16 cellular contexts compared by ENCODE assay signal in the genomic region with DNA sequence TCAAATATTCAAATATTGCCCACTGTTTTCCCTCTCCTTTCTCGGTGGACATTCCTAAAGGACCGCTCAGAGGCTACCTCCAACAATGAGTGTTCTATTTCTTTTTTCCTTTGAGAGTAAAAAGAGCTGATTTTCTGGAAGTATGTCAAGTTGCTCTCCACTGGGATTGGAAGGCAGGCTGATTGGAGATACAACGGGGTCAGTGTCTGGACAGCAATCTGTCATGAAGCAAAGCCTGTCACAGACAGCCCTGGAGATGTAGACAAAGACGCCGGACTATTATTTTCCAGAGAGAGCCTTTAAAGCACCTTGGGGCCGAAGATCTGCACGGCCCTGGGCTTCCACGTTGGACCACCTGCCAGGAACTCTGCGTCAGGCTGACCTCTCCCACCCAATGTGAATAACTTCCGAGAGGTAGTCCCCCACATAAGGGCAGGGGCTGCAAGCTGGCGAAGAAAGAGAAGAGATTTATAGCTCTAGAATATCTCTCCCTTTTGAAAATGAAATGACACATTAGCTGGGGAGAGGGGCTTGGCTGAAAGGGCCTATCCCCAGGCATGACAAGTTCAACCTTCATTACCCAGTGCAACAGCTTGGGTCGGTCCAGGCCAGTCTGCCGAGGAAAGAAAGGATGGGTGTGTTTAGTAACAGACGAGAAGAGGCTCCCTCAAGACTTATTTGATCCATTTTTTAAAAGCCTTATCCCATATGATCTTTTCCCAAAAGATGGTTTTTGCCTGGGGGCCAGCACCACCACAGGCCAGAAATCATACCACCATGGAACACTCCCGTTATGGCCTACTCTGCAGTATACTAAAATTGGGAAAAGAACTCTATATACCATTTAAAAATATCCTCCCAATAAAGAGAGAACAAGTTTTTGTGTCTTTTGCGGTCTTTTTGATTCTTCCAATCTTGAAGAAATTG.
DNase-seq lines count a peak whose midpoint lies in the region; ATAC-seq and TF ChIP-seq lines count a peak whose summit lies in the region.
"Had no signal": no experiment of that assay in that cellular context is flagged by ENCODE, and none has a peak within 500 bp of the region (broad histone marks: within the 10 kb centered on the region; RNA-seq: fewer than 3 reads in every experiment).

No MANE protein-coding gene starts in this region.

- DNase-seq in cardiac septum (ENCODE audit: low spot score): peak; percentile 29
- DNase-seq in right atrium auricular region (ENCODE audit: low spot score): no peak
- DNase-seq in T-helper 17 cell: no peak
- peak; percentile 64 for DNase-seq in islet precursor cell
- peak; percentile 80 for DNase-seq in superior temporal gyrus (ENCODE audit: extremely low spot score)
- no peak for DNase-seq in NCI-H1048 (lab: John Stamatoyannopoulos, UW)
- no peak for DNase-seq in activated CD4-positive, alpha-beta T cell treated with anti-CD3 and anti-CD28 coated beads, Interleukin-2, amount 50 U/mL, for 1 hour
- no peak for DNase-seq in stimulated activated naive B cell treated with anti-CD40 and anti-IgM and Interleukin-4, amounts not matched to agents 10 μg/mL and 1 μg/mL and 100 μg/mL, for 72 hours
- DNase-seq: COR-L47, HFFc6, MG63, NCI-H1930, right cardiac atrium had no signal

- H3K27ac Mint-ChIP-seq in T-helper 17 cell: peak overlapping the region; percentile 86
- H3K27ac Mint-ChIP-seq in stimulated activated naive B cell treated with anti-CD40 and anti-IgM and Interleukin-4, amounts not matched to agents 10 μg/mL and 1 μg/mL and 100 μg/mL, for 72 hours: no peak overlapping the region
- H3K27ac Mint-ChIP-seq: HFFc6 had no signal

- H3K36me3 ChIP-seq in right atrium auricular region: no peaks in the 10 kb centered on the region
- H3K36me3 ChIP-seq: breast epithelium, MG63, neutrophil had no signal

- peaks cover 23% of the 10 kb centered on the region for H3K4me1 Mint-ChIP-seq in T-helper 17 cell
- peaks cover 0 to 2% of the 10 kb centered on the region in 2 donors for H3K4me1 Mint-ChIP-seq in stimulated activated naive B cell treated with anti-CD40 and anti-IgM and Interleukin-4, amounts not matched to agents 10 μg/mL and 1 μg/mL and 100 μg/mL, for 72 hours

- H3K4me3 ChIP-seq in right atrium auricular region: no peak overlapping the region
- H3K4me3 ChIP-seq: breast epithelium, MG63 had no signal

- no peaks in the 10 kb centered on the region for H3K9me3 Mint-ChIP-seq in stimulated activated naive B cell treated with anti-CD40 and anti-IgM and Interleukin-4, amounts not matched to agents 10 μg/mL and 1 μg/mL and 100 μg/mL, for 72 hours

- H3K4me1 ChIP-seq in right atrium auricular region: no peaks in the 10 kb centered on the region
- H3K4me1 ChIP-seq: breast epithelium had no signal

- no peaks in the 10 kb centered on the region for H3K27me3 Mint-ChIP-seq in T-helper 17 cell
- no peaks in the 10 kb centered on the region for H3K27me3 Mint-ChIP-seq in stimulated activated naive B cell treated with anti-CD40 and anti-IgM and Interleukin-4, amounts not matched to agents 10 μg/mL and 1 μg/mL and 100 μg/mL, for 72 hours

- no peaks in the 10 kb centered on the region for H3K27me3 ChIP-seq in right atrium auricular region
- H3K27me3 ChIP-seq: breast epithelium, MG63, neutrophil had no signal

- peak; percentile 32 for ATAC-seq in T-helper 17 cell
- no peak for ATAC-seq in stimulated activated naive B cell treated with anti-CD40 and anti-IgM and Interleukin-4, amounts not matched to agents 10 μg/mL and 1 μg/mL and 100 μg/mL, for 72 hours (replicated peaks)

- intact Hi-C loops in cardiac septum (cut with DNase I): no loop called here

- H3K36me3 Mint-ChIP-seq in T-helper 17 cell (ENCODE audit: low read depth): no peaks in the 10 kb centered on the region
- no peaks in the 10 kb centered on the region for H3K36me3 Mint-ChIP-seq in stimulated activated naive B cell treated with anti-CD40 and anti-IgM and Interleukin-4, amounts not matched to agents 10 μg/mL and 1 μg/mL and 100 μg/mL, for 72 hours
- H3K36me3 Mint-ChIP-seq: activated naive CD8-positive, alpha-beta T cell had no signal

- no peaks in the 10 kb centered on the region for H3K9me3 ChIP-seq in right atrium auricular region
- H3K9me3 ChIP-seq in T-helper 17 cell (ENCODE audit: control insufficient read depth, low read length, poor library complexity, severe bottlenecking): no peaks in the 10 kb centered on the region
- H3K9me3 ChIP-seq: breast epithelium, MG63, neutrophil had no signal

- TF ChIP-seq CTCF in right atrium auricular region (IDR thresholded peaks at IDR 0.05): no peak

- H3K27ac ChIP-seq in right atrium auricular region: no peak overlapping the region
- H3K27ac ChIP-seq: breast epithelium, neutrophil had no signal

- peak overlapping the region; percentile 69 for H3K4me3 Mint-ChIP-seq in T-helper 17 cell
- H3K4me3 Mint-ChIP-seq in stimulated activated naive B cell treated with anti-CD40 and anti-IgM and Interleukin-4, amounts not matched to agents 10 μg/mL and 1 μg/mL and 100 μg/mL, for 72 hours: no peak overlapping the region
- H3K4me3 Mint-ChIP-seq: activated naive CD8-positive, alpha-beta T cell; HFFc6 had no signal

Comparison
In these comparisons a context has a peak if more than half of its experiments do, and no peak if none do; other contexts are left out.
1. DNase-seq: peak in cardiac septum (single experiment), islet precursor cell (single experiment) and superior temporal gyrus (single experiment); none in right atrium auricular region (single experiment), T-helper 17 cell (0 of 3), NCI-H1048 (single experiment), activated CD4-positive, alpha-beta T cell treated with anti-CD3 and anti-CD28 coated beads, Interleukin-2, amount 50 U/mL, for 1 hour (single experiment) and stimulated activated naive B cell treated with anti-CD40 and anti-IgM and Interleukin-4, amounts not matched to agents 10 μg/mL and 1 μg/mL and 100 μg/mL, for 72 hours (single experiment).